ENCODE assay signal across 22 cellular contexts in the genomic region with DNA sequence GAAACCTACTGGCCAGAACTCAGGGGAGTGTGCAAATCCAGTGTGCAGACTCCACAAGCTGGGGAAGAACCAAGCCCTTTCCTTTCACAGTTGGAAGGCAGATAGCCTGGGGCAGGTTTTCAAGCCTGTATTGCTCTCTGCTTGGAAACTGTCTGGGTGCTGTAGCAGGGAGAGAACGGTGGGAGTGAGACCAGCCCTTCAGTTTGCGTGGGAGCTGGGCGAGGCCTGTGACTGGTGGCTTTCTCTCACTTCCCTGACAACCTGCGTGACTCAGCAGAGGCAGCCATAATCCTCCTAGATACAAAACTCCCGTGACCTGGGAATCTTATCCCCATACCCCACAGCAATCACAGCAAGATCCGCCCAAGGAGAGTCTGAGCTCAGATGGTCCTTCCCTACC. TPM values are rescaled to one million over a fixed set of nuclear protein-coding genes. Genes with fewer than 3 reads are reported as not detected.
"Had no signal": no experiment of that assay in that cellular context is flagged by ENCODE, and none has a peak within 500 bp of the region (broad histone marks: within the 10 kb centered on the region; RNA-seq: fewer than 3 reads in every experiment).

No MANE protein-coding gene starts in this region.

- H3K36me3 Mint-ChIP-seq: activated naive CD8-positive, alpha-beta T cell treated with anti-CD3 and anti-CD28 coated beads for 36 hours had no signal

- ATAC-seq: left lobe of liver, lower lobe of right lung, natural killer cell had no signal

- H3K36me3 ChIP-seq: lower lobe of right lung had no signal

- H3K27ac ChIP-seq: lower lobe of right lung had no signal

- FAIRE-seq: bronchial epithelial cell, endometrium, kidney had no signal

- H3K4me3 Mint-ChIP-seq: activated naive CD8-positive, alpha-beta T cell treated with anti-CD3 and anti-CD28 coated beads for 36 hours; natural killer cell; T-helper 1 cell treated with Interleukin-12 subunit alpha and Interleukin-12 subunit beta and Interleukin-4 antibody, amounts not matched to agents 30 μg/mL and 1 μg/mL, for 36 hours had no signal

- H3K4me1 ChIP-seq: lower lobe of right lung had no signal

- H3K27ac Mint-ChIP-seq: activated naive CD8-positive, alpha-beta T cell treated with anti-CD3 and anti-CD28 coated beads for 36 hours; natural killer cell; progenitor cell of endocrine pancreas; T-helper 1 cell treated with Interleukin-12 subunit alpha and Interleukin-12 subunit beta and Interleukin-4 antibody, amounts not matched to agents 30 μg/mL and 1 μg/mL, for 36 hours had no signal

- H3K9me3 ChIP-seq: lower lobe of right lung had no signal

- DNase-seq: activated CD4-positive, alpha-beta T cell treated with anti-CD3 and anti-CD28 coated beads for 4 hours; activated CD4-positive, alpha-beta T cell treated with anti-CD3 and anti-CD28 coated beads, Interleukin-2, amount 50 U/mL, for 48 hours; activated CD4-positive, CD25-positive, alpha-beta regulatory T cell; activated naive CD4-positive, alpha-beta T cell treated with Interleukin-2 at 50 U/mL for 16 hours; activated naive CD8-positive, alpha-beta T cell treated with anti-CD3 and anti-CD28 coated beads for 36 hours; activated T-cell treated with anti-CD3 and anti-CD28 coated beads, Interleukin-2, amount 50 U/mL, for 48 hours; amniotic stem cell; cortex of kidney; erythroblast; foreskin fibroblast; kidney; lower lobe of right lung; midbrain; natural killer cell; stimulated activated CD4-positive, alpha-beta T cell treated with anti-CD3 and anti-CD28 coated beads, Interleukin-2, amount 100 ng/mL, for 48 hours; stimulated activated naive CD4-positive, alpha-beta T cell treated with Interleukin-2 at 50 U/mL for 16 hours; T1000 had no signal

- H3K4me1 Mint-ChIP-seq: activated naive CD8-positive, alpha-beta T cell treated with anti-CD3 and anti-CD28 coated beads for 36 hours; natural killer cell had no signal

- H3K4me3 ChIP-seq: lower lobe of right lung had no signal

RNA-seq across cellular contexts. Expression of gene SNCAIP, which starts 44.8 kb away (rescaled TPM):
- total RNA-seq: activated naive CD8-positive, alpha-beta T cell treated with anti-CD3 and anti-CD28 coated beads for 36 hours had no signal
